33 cellular contexts compared by ENCODE assay signal in genomic region chrX:113699939-113700338, GRCh38.
"Had no signal": no experiment of that assay in that cellular context is flagged by ENCODE, and none has a peak within 500 bp of the region (broad histone marks: within the 10 kb centered on the region; RNA-seq: fewer than 3 reads in every experiment).

No MANE protein-coding gene starts in this region.

- H2AFZ ChIP-seq: PC-9 had no signal

- H3K27me3 ChIP-seq: MG63, SJCRH30 had no signal

- DNase-seq: Karpas-422, KBM-7, MG63, NCI-H1048, NCI-H1092 treated with DMSO at 0.1 percent for 48 hours, NCI-H1105 treated with DMSO at 0.1 percent for 48 hours, NCI-H1417, NCI-H1436, NCI-H146, NCI-H1694, NCI-H187, NCI-H1930, NCI-H2029 treated with DMSO at 0.1 percent for 48 hours, NCI-H2081 treated with DMSO at 0.1 percent for 48 hours, NCI-H2107, NCI-H2171, NCI-H226, NCI-H446 treated with DMSO at 0.1 percent for 48 hours, NCI-H510A, NCI-H524 treated with DMSO at 0.1 percent for 48 hours, NCI-H526 treated with DMSO at 0.1 percent for 48 hours, NCI-H748 treated with DMSO at 0.1 percent for 48 hours, NCI-H82, PC-9, SHP77, SIG-M5, SJCRH30 had no signal

- H3K4me2 ChIP-seq: KMS-11, PC-9 had no signal

- H3K9me3 ChIP-seq: MG63, SJCRH30 had no signal

- H3K36me3 ChIP-seq: MG63, SJCRH30 had no signal

- H3K4me1 ChIP-seq: SJCRH30 had no signal

- H3K27ac ChIP-seq: KMS-11, PC-9, RWPE1, SJCRH30, SK-N-MC had no signal

- H3K4me3 ChIP-seq: MG63, PC-9, SJCRH30, SK-N-MC had no signal

- H3K9ac ChIP-seq: KMS-11 had no signal

- ATAC-seq: Panc1, Right ventricle myocardium inferior, SK-N-SH treated with all-trans-retinoic acid at 6 μM for 48 hours had no signal
